In genomic region chr3:161222662-161223061, GRCh38 we compare ENCODE assay signal across 10 cellular contexts. TPM values are rescaled to one million over a fixed set of nuclear protein-coding genes. Genes with fewer than 3 reads are reported as not detected.
DNase-seq lines count a peak whose midpoint lies in the region; ATAC-seq, FAIRE-seq and TF ChIP-seq lines count a peak whose summit lies in the region.
"Had no signal": no experiment of that assay in that cellular context is flagged by ENCODE, and none has a peak within 500 bp of the region (broad histone marks: within the 10 kb centered on the region; RNA-seq: fewer than 3 reads in every experiment).

No MANE protein-coding gene starts in this region.

- intact Hi-C loops in body of pancreas (cut with DNase I): no loop called here

- no peaks in the 10 kb centered on the region for H3K27me3 Mint-ChIP-seq in T-helper 2 cell treated with Interferon-gamma antibody and Interleukin-4, amounts not matched to agents 5 μg/mL and 100 μg/mL, for 36 hours (ENCODE audit: low read depth)

- H3K9ac ChIP-seq in iPS-18a (ENCODE audit: low read length): peak overlapping the region; percentile 86

- DNase-seq in T-helper 2 cell treated with Interferon-gamma antibody and Interleukin-4, amounts not matched to agents 5 μg/mL and 100 μg/mL, for 36 hours (ENCODE audit: low spot score): no peak
- no peak for DNase-seq in T-helper 2 cell
- DNase-seq in superior temporal gyrus (ENCODE audit: extremely low spot score): peak; percentile 35
- no peak for DNase-seq in body of pancreas
- DNase-seq in HTR-8/SVneo (ENCODE audit: insufficient read length, low spot score): no peak
- DNase-seq: activated CD4-positive, CD25-positive, alpha-beta regulatory T cell treated with anti-CD3 and anti-CD28 coated beads, Interleukin-2, amount 50 U/mL, for 72 hours; GDM1 had no signal

- no peak overlapping the region for H3K27ac ChIP-seq in iPS-18a (ENCODE audit: low read length)
- no peak overlapping the region for H3K27ac ChIP-seq in body of pancreas

- no peak for TF ChIP-seq CTCF in WI38 (IDR thresholded peaks at IDR 0.05; ENCODE audit: low read depth, low read length)
- no peak for TF ChIP-seq CTCF in body of pancreas (IDR thresholded peaks at IDR 0.05)

- H3K4me1 Mint-ChIP-seq in T-helper 2 cell treated with Interferon-gamma antibody and Interleukin-4, amounts not matched to agents 5 μg/mL and 100 μg/mL, for 36 hours (ENCODE audit: low read depth): peaks cover 26% of the 10 kb centered on the region

- peaks cover 28% of the 10 kb centered on the region for H3K36me3 Mint-ChIP-seq in T-helper 2 cell treated with Interferon-gamma antibody and Interleukin-4, amounts not matched to agents 5 μg/mL and 100 μg/mL, for 36 hours (ENCODE audit: low read depth)

- H3K9me3 ChIP-seq in iPS-18a (ENCODE audit: control insufficient read depth, low read depth, low read length) (no peaks in the 10 kb centered on the region), body of pancreas (no peaks in the 10 kb centered on the region)

- whole genome bisulfite sequencing in body of pancreas, 2 donors: 12 to 21% methylated on average over 2 of the region's 2 CpGs

- peak overlapping the region; percentile 91 for H3K4me3 Mint-ChIP-seq in T-helper 2 cell treated with Interferon-gamma antibody and Interleukin-4, amounts not matched to agents 5 μg/mL and 100 μg/mL, for 36 hours

- peaks cover 16% of the 10 kb centered on the region for H3K36me3 ChIP-seq in iPS-18a (ENCODE audit: control insufficient read depth, low read depth, low read length)
- H3K36me3 ChIP-seq in body of pancreas (replicated peaks in 1 of 2; ENCODE audit: insufficient read depth in 1 of 2, low read depth in 2 of 2): peaks cover 0 to 3% of the 10 kb centered on the region in 2 donors

- peaks cover 8% of the 10 kb centered on the region for H3K4me1 ChIP-seq in iPS-18a (ENCODE audit: control insufficient read depth, low read depth, low read length)
- H3K4me1 ChIP-seq in body of pancreas: peaks cover 45% of the 10 kb centered on the region

- FAIRE-seq in HTR-8/SVneo (lab: Jason Lieb, UNC): no peak

- H3K27ac Mint-ChIP-seq in T-helper 2 cell treated with Interferon-gamma antibody and Interleukin-4, amounts not matched to agents 5 μg/mL and 100 μg/mL, for 36 hours: peak overlapping the region; percentile 36

- H3K27me3 ChIP-seq in iPS-18a (ENCODE audit: control insufficient read depth, insufficient read depth, low read length) (no peaks in the 10 kb centered on the region), body of pancreas (no peaks in the 10 kb centered on the region)

- TF ChIP-seq POLR2A in body of pancreas (IDR thresholded peaks at IDR 0.05): no peak

- ATAC-seq in body of pancreas (no peak), GM18868 (IDR thresholded peaks at IDR 0.05; ENCODE audit: unreplicated experiment) (no peak)

- H3K9me3 Mint-ChIP-seq in T-helper 2 cell treated with Interferon-gamma antibody and Interleukin-4, amounts not matched to agents 5 μg/mL and 100 μg/mL, for 36 hours: no peaks in the 10 kb centered on the region

- H3K4me3 ChIP-seq in WI38 (ENCODE audit: low read depth, low read length) (peak overlapping the region; percentile 94), iPS-18a (ENCODE audit: low read length) (peak overlapping the region; percentile 90), body of pancreas (peak overlapping the region in 1 of 2 donors; percentile 100)

RNA-seq across cellular contexts. Expression of gene NMD3, which starts 1.6 kb away (rescaled TPM):
- 10 to 100 TPM; 37.2 to 41.2 TPM for total RNA-seq in body of pancreas
